In genomic region chr10:127195041-127195506, GRCh38 we compare ENCODE assay signal across 12 cellular contexts. TPM values are rescaled to one million over a fixed set of nuclear protein-coding genes. Genes with fewer than 3 reads are reported as not detected.
A peak's percentile ranks its signal among the peaks of the same experiment; 100 is the strongest.
DNase-seq lines count a peak whose midpoint lies in the region; ATAC-seq, FAIRE-seq and TF ChIP-seq lines count a peak whose summit lies in the region.
"Had no signal": no experiment of that assay in that cellular context is flagged by ENCODE, and none has a peak within 500 bp of the region (broad histone marks: within the 10 kb centered on the region; RNA-seq: fewer than 3 reads in every experiment).

No MANE protein-coding gene starts in this region.

- H3K9me3 Mint-ChIP-seq in GM23338, result no peaks in the 10 kb centered on the region
- H3K9me3 Mint-ChIP-seq: activated naive CD8-positive, alpha-beta T cell treated with anti-CD3 and anti-CD28 coated beads, Interleukin-2, amount 10 ng/mL, durations not matched to agents 7 days and 5 days had no signal

- H3K27ac ChIP-seq in GM23338 (ENCODE audit: low read depth) (no peak overlapping the region), mammary epithelial cell (ENCODE audit: insufficient read depth, low read depth, low read length) (no peak overlapping the region), MM.1S (ENCODE audit: low read length) (no peak overlapping the region), kidney (ENCODE audit: low read depth in 2 of 2, low read length in 2 of 2) (no peak overlapping the region)

- H3K9ac ChIP-seq in mammary epithelial cell (ENCODE audit: insufficient read depth, low read length), result no peak overlapping the region
- H3K9ac ChIP-seq in skeletal muscle satellite cell (ENCODE audit: low read depth, low read length), result peak overlapping the region; percentile 62
- H3K9ac ChIP-seq in MM.1S (ENCODE audit: low read length), result no peak overlapping the region
- no peak overlapping the region for H3K9ac ChIP-seq in kidney (ENCODE audit: low read length in 2 of 2)

- H3K36me3 ChIP-seq in GM23338 (ENCODE audit: insufficient read depth), result no peaks in the 10 kb centered on the region
- H3K36me3 ChIP-seq in mammary epithelial cell (ENCODE audit: insufficient read depth, low read length), result no peaks in the 10 kb centered on the region
- no peaks in the 10 kb centered on the region for H3K36me3 ChIP-seq in skeletal muscle satellite cell (ENCODE audit: insufficient read depth, low read length)
- no peaks in the 10 kb centered on the region for H3K36me3 ChIP-seq in MM.1S (replicated peaks; ENCODE audit: insufficient read depth, low read length)
- H3K36me3 ChIP-seq in kidney (ENCODE audit: control insufficient read depth in 1 of 2, insufficient read depth in 2 of 2, low read length in 2 of 2), result peaks cover 0 to 2% of the 10 kb centered on the region in 2 donors

- no TSS peak for BruUV-seq in mammary epithelial cell (replicated peaks; lab: Mats Ljungman, UMichigan)

- H4K20me1 ChIP-seq in GM23338 (replicated peaks; ENCODE audit: insufficient read depth) (peaks cover 3% of the 10 kb centered on the region; the same call in 1 of the 2 replicates), mammary epithelial cell (ENCODE audit: insufficient read depth, low read length) (no peaks in the 10 kb centered on the region), MM.1S (ENCODE audit: insufficient read depth, low read length) (no peaks in the 10 kb centered on the region)

- H3K4me3 Mint-ChIP-seq in GM23338, result peak overlapping the region; percentile 66
- H3K4me3 Mint-ChIP-seq: activated naive CD8-positive, alpha-beta T cell treated with anti-CD3 and anti-CD28 coated beads, Interleukin-2, amount 10 ng/mL, durations not matched to agents 7 days and 5 days had no signal

- peaks cover 49% of the 10 kb centered on the region for H3K27me3 ChIP-seq in GM23338 (ENCODE audit: insufficient read depth)
- no peaks in the 10 kb centered on the region for H3K27me3 ChIP-seq in mammary epithelial cell (ENCODE audit: insufficient read depth, low read length)
- no peaks in the 10 kb centered on the region for H3K27me3 ChIP-seq in skeletal muscle satellite cell (ENCODE audit: control insufficient read depth, insufficient read depth, low read length)
- H3K27me3 ChIP-seq in MM.1S (replicated peaks; ENCODE audit: insufficient read depth, low read length), result no peaks in the 10 kb centered on the region

- TF ChIP-seq CTCF in GM23338 (conservative IDR thresholded peaks at IDR 0.05; ENCODE audit: low read depth in 2 of 2), result no peak
- TF ChIP-seq CTCF in mammary epithelial cell (conservative IDR thresholded peaks at IDR 0.05 in 1 of 2, IDR thresholded peaks at IDR 0.05 in 1 of 2; ENCODE audit: extremely low read depth in 1 of 2, insufficient read depth in 1 of 2, low read depth in 1 of 2, low read length in 2 of 2), result no peak
- no peak for TF ChIP-seq CTCF in MM.1S (IDR thresholded peaks at IDR 0.05; ENCODE audit: low read length)
- TF ChIP-seq CTCF in kidney (IDR thresholded peaks at IDR 0.05; ENCODE audit: borderline replicate concordance, extremely low read depth, insufficient read depth), result no peak

- no peak overlapping the region for H2AFZ ChIP-seq in GM23338
- H2AFZ ChIP-seq in mammary epithelial cell (ENCODE audit: low read depth, low read length), result peak overlapping the region; percentile 51
- no peak overlapping the region for H2AFZ ChIP-seq in MM.1S (ENCODE audit: low read length)

- CTCF ChIA-PET in mammary epithelial cell (lab: Charles Lee; ENCODE audit: low non-redundant PET), result no interaction called here

- intact Hi-C loops in mammary epithelial cell (cut with micrococcal nuclease), result no loop called here
- intact Hi-C loops in kidney (cut with DNase I), result no loop called here

- H3K4me1 Mint-ChIP-seq in GM23338, result peaks cover 17% of the 10 kb centered on the region
- H3K4me1 Mint-ChIP-seq: activated naive CD8-positive, alpha-beta T cell treated with anti-CD3 and anti-CD28 coated beads, Interleukin-2, amount 10 ng/mL, durations not matched to agents 7 days and 5 days had no signal

- WGBS in mammary epithelial cell (ENCODE audit: low coverage, missing lambda C conversion rate), result 15% methylated on average over 21 of the region's 28 CpGs

- H3K4me1 ChIP-seq in GM23338 (ENCODE audit: insufficient read depth) (peaks cover 12% of the 10 kb centered on the region; the same call in 1 of the 2 replicates), mammary epithelial cell (ENCODE audit: insufficient read depth, low read length) (peaks cover 19% of the 10 kb centered on the region), skeletal muscle satellite cell (ENCODE audit: control insufficient read depth, insufficient read depth, low read length) (peaks cover 18% of the 10 kb centered on the region), MM.1S (ENCODE audit: low read length) (no peaks in the 10 kb centered on the region), kidney (ENCODE audit: control insufficient read depth in 1 of 2, insufficient read depth in 1 of 2, low read depth in 1 of 2, low read length in 2 of 2) (peaks cover 0 to 10% of the 10 kb centered on the region in 2 donors)

- H3K9me3 ChIP-seq in mammary epithelial cell (replicated peaks; ENCODE audit: insufficient read depth, low read length) (no peaks in the 10 kb centered on the region), skeletal muscle satellite cell (replicated peaks; ENCODE audit: low read length) (no peaks in the 10 kb centered on the region), MM.1S (replicated peaks; ENCODE audit: insufficient read depth, low read length) (no peaks in the 10 kb centered on the region), kidney (ENCODE audit: control insufficient read depth in 1 of 2, low read length in 2 of 2) (no peaks in the 10 kb centered on the region)

- FAIRE-seq in kidney (lab: Jason Lieb, UNC), result no peak
- FAIRE-seq: HTR-8/SVneo, islet of Langerhans had no signal

- in situ Hi-C loops in mammary epithelial cell (cut with MboI; ENCODE audit: low sequenced_read_pairs in 2 of 2), result no loop called here

- dilution Hi-C loops in mammary epithelial cell (cut with HindIII; ENCODE audit: low sequenced_read_pairs), result no loop called here

- H3K4me3 ChIP-seq in GM23338 (peak overlapping the region; percentile 67), mammary epithelial cell (replicated peaks in 1 of 3; ENCODE audit: insufficient read depth in 1 of 3, low read depth in 2 of 3, low read length in 3 of 3) (peak overlapping the region in 2 of 3 experiments; percentile 43 to 54), skeletal muscle satellite cell (ENCODE audit: low read length) (peak overlapping the region; percentile 72), MM.1S (ENCODE audit: low read length) (no peak overlapping the region), kidney (ENCODE audit: low read length in 2 of 2) (no peak overlapping the region)

- H3K79me2 ChIP-seq in GM23338 (replicated peaks; ENCODE audit: insufficient read depth) (no peaks in the 10 kb centered on the region; the same call in 1 of the 2 replicates), mammary epithelial cell (ENCODE audit: insufficient read depth, low read length) (no peaks in the 10 kb centered on the region), MM.1S (ENCODE audit: low read length) (no peaks in the 10 kb centered on the region)

- no peaks in the 10 kb centered on the region for H3K9me2 ChIP-seq in GM23338 (ENCODE audit: insufficient read depth)
- no peaks in the 10 kb centered on the region for H3K9me2 ChIP-seq in MM.1S (replicated peaks; ENCODE audit: insufficient read depth, low read length)

- H3F3A ChIP-seq in GM23338 (replicated peaks; ENCODE audit: low read depth) (no peaks in the 10 kb centered on the region), MM.1S (ENCODE audit: insufficient read depth, low read length) (no peaks in the 10 kb centered on the region)

- DNase-seq in GM23338 (ENCODE audit: low spot score) (peak; percentile 52), mammary epithelial cell (no peak), iPS-NIHi11 (ENCODE audit: low spot score) (peak; percentile 42), T1000 (lab: John Stamatoyannopoulos, UW) (no peak), MM.1S (no peak), kidney (no peak)
- no peak for DNase-seq in activated CD4-positive, CD25-positive, alpha-beta regulatory T cell (lab: John Stamatoyannopoulos, UW)
- DNase-seq: activated naive CD8-positive, alpha-beta T cell treated with anti-CD3 and anti-CD28 coated beads, Interleukin-2, amount 10 ng/mL, durations not matched to agents 7 days and 5 days; NCI-H774 had no signal

- no peaks in the 10 kb centered on the region for H3K36me3 Mint-ChIP-seq in GM23338 (ENCODE audit: low read depth)
- H3K36me3 Mint-ChIP-seq: activated naive CD8-positive, alpha-beta T cell treated with anti-CD3 and anti-CD28 coated beads, Interleukin-2, amount 10 ng/mL, durations not matched to agents 7 days and 5 days had no signal

- no peak overlapping the region for H3K27ac Mint-ChIP-seq in GM23338
- H3K27ac Mint-ChIP-seq: activated naive CD8-positive, alpha-beta T cell treated with anti-CD3 and anti-CD28 coated beads, Interleukin-2, amount 10 ng/mL, durations not matched to agents 7 days and 5 days had no signal

- H3K27me3 Mint-ChIP-seq in GM23338 (ENCODE audit: insufficient read depth, low read depth, poor library complexity), result peaks cover 16% of the 10 kb centered on the region

- ATAC-seq in GM23338, result peak; percentile 61

- peak overlapping the region; percentile 90 for H3K4me2 ChIP-seq in GM23338
- H3K4me2 ChIP-seq in mammary epithelial cell (ENCODE audit: insufficient read depth, low read depth, low read length), result peak overlapping the region; percentile 98
- H3K4me2 ChIP-seq in skeletal muscle satellite cell (ENCODE audit: low read length), result peak overlapping the region; percentile 96
- no peak overlapping the region for H3K4me2 ChIP-seq in MM.1S (ENCODE audit: low read depth, low read length)

TF ChIP-seq in GM23338, 12 proteins besides CTCF, POLR2A, EP300 and RAD21 (continues in another document):
- no peak for TF ChIP-seq NANOG (IDR thresholded peaks at IDR 0.05; ENCODE audit: borderline replicate concordance)

RNA-seq across cellular contexts. Expression of gene INSYN2A, which starts 1.3 kb away (rescaled TPM):
- 0.28 TPM in 1 of 2 replicates, not detected in the other for total RNA-seq in GM23338 (2014; rRNA removed; shearing (Covaris generic))
- polyA plus RNA-seq in GM23338 (2016; fragmentation: Nextera tagmentation; extraction: Ambion mirVana) (0.77 and 1.3 TPM in 2 replicates), mammary epithelial cell (0.14 TPM), kidney (ENCODE audit: insufficient read depth, low read depth, low replicate concordance) (not detected)
- total RNA-seq in mammary epithelial cell (under 1 TPM; 0.07 to 0.17 TPM), kidney (0.28 TPM)
- polyA minus RNA-seq in mammary epithelial cell, result not detected
- total RNA-seq in skeletal muscle satellite cell (2012; rRNA removed), result 0.66 and 1.5 TPM in 2 replicates
- total RNA-seq: activated naive CD8-positive, alpha-beta T cell treated with anti-CD3 and anti-CD28 coated beads, Interleukin-2, amount 10 ng/mL, durations not matched to agents 7 days and 5 days had no signal

Comparison
In these comparisons a context has a peak if more than half of its experiments do, and no peak if none do; other contexts are left out.
1. DNase-seq: peak in GM23338 (single experiment) and iPS-NIHi11 (single experiment); none in mammary epithelial cell (single experiment), T1000 (single experiment), MM.1S (single experiment), kidney (single experiment) and activated CD4-positive, CD25-positive, alpha-beta regulatory T cell (0 of 4).
2. H3K4me3 ChIP-seq: peak in GM23338 (single experiment), mammary epithelial cell (2 of 3) and skeletal muscle satellite cell (single experiment); none in MM.1S (single experiment) and kidney (0 of 2).